Comparison of ENCODE assay signal across 19 cellular contexts in the genomic region with DNA sequence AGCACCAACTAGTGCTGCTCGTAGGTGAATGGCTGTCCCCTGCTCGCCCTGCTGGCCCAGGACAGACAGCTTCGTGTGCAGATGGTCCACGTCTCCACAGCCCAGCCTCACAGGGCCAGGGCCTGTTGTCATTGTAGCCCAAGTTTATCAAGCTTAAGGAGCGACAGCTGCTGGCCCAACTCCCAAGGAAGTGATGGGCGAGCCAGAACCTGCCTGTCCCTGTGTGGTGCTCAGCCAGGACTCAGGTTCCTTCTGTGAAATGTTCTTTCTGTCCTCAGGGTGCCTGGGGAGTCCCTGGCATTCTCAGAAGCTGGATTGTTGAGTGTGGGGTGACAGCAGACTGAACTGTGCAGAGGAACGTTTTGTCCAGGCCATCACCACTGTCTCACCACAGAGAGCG. TPM values are rescaled to one million over a fixed set of nuclear protein-coding genes. Genes with fewer than 3 reads are reported as not detected.
DNase-seq lines count a peak whose midpoint lies in the region; ATAC-seq and TF ChIP-seq lines count a peak whose summit lies in the region.
"Had no signal": no experiment of that assay in that cellular context is flagged by ENCODE, and none has a peak within 500 bp of the region (broad histone marks: within the 10 kb centered on the region; RNA-seq: fewer than 3 reads in every experiment).

No MANE protein-coding gene starts in this region.

- intact Hi-C loops in prostate gland (cut with DNase I): no loop called here

- H3K27me3 ChIP-seq in prostate gland (replicated peaks; ENCODE audit: insufficient read depth): no peaks in the 10 kb centered on the region
- H3K27me3 ChIP-seq: BLaER1 treated with 17β-estradiol and CSF1 and Interleukin-3, amounts not matched to agents 10 nM and 100 nM; MG63 had no signal

- in situ Hi-C loops in G401 (cut with HindIII; ENCODE audit: low sequenced_read_pairs): loop anchor here (25.0 kb wide), 1 partner anchor 247 kb away; no protein-coding TSS in a partner anchor

- peak; percentile 14 for DNase-seq in DMS79 treated with DMSO at 0.1 percent for 48 hours (lab: John Stamatoyannopoulos, UW)
- no peak for DNase-seq in RWPE1 (ENCODE audit: low spot score)
- DNase-seq in prostate gland (ENCODE audit: low spot score): peak; percentile 74
- DNase-seq in G401 (ENCODE audit: low spot score): no peak
- DNase-seq in activated naive CD4-positive, alpha-beta T cell treated with anti-CD3 and anti-CD28 coated beads, Interleukin-2, amount 50 U/mL, for 16 hours: no peak
- DNase-seq: CD8-positive, alpha-beta memory T cell; GDM1; GM23248; Karpas-422; MG63; NCI-H1092; NCI-H1436 treated with DMSO at 0.1 percent for 48 hours; NCI-H2029; NCI-H774; Right ventricle myocardium superior had no signal

- TF ChIP-seq POLR2A in prostate gland (IDR thresholded peaks at IDR 0.05): no peak

- no peaks in the 10 kb centered on the region for H3K9me3 ChIP-seq in prostate gland
- H3K9me3 ChIP-seq: BLaER1 treated with 17β-estradiol and CSF1 and Interleukin-3, amounts not matched to agents 10 nM and 100 nM; HAP-1; MG63 had no signal

- CTCF ChIA-PET in RWPE1 (lab: Yijun Ruan, JAX): interaction anchor here (1.0 kb wide), 1 partner anchor 239 kb away, joined by 3 read pairs; no protein-coding TSS in a partner anchor

- H3K27ac ChIP-seq in RWPE1: peak overlapping the region; percentile 92
- H3K27ac ChIP-seq in prostate gland: no peak overlapping the region
- H3K27ac ChIP-seq: BLaER1 treated with 17β-estradiol and CSF1 and Interleukin-3, amounts not matched to agents 10 nM and 100 nM; GM23248 had no signal

- no peaks in the 10 kb centered on the region for H3K36me3 ChIP-seq in prostate gland

- ATAC-seq in esophagus mucosa (peak; percentile 46), HG03520 (IDR thresholded peaks at IDR 0.05; ENCODE audit: unreplicated experiment) (no peak)

- 59% methylated on average over 8 of the region's 8 CpGs for WGBS in prostate gland

- no peak overlapping the region for H3K4me3 ChIP-seq in prostate gland
- H3K4me3 ChIP-seq: BLaER1 treated with 17β-estradiol and CSF1 and Interleukin-3, amounts not matched to agents 10 nM and 100 nM; GM23248; HAP-1; MG63 had no signal

- POLR2A ChIA-PET in RWPE1 (lab: Yijun Ruan, JAX; ENCODE audit: low non-redundant PET): no interaction called here

- H3K4me1 ChIP-seq in prostate gland (replicated peaks): no peaks in the 10 kb centered on the region
- H3K4me1 ChIP-seq: HAP-1 had no signal

- no peak for TF ChIP-seq CTCF in RWPE1 (conservative IDR thresholded peaks at IDR 0.05; ENCODE audit: low read depth)
- TF ChIP-seq CTCF in prostate gland (IDR thresholded peaks at IDR 0.05): no peak

RNA-seq across cellular contexts. Expression of a gene that starts 16.4 kb away (rescaled TPM):
- total RNA-seq in esophagus mucosa: 12.5 TPM
- total RNA-seq in prostate gland: 10 to 100 TPM in 1 of 2 donors, 1 to 10 TPM in 1; 1.8 to 11.9 TPM
- 61.0 and 67.2 TPM in 2 replicates for total RNA-seq in G401 (2014; rRNA removed; shearing (Covaris generic))

RNA-seq across cellular contexts. Expression of a gene that starts 16.5 kb away (rescaled TPM):
- total RNA-seq in esophagus mucosa (21.2 TPM), prostate gland (10 to 100 TPM; 17.9 to 46.2 TPM)
- 47.8 and 68.7 TPM in 2 replicates for total RNA-seq in G401 (2014; rRNA removed; shearing (Covaris generic))

RNA-seq across cellular contexts. Expression of a gene that starts 58.3 kb away (rescaled TPM):
- 11.2 TPM for total RNA-seq in esophagus mucosa
- 1 to 10 TPM; 1.2 to 9.8 TPM for total RNA-seq in prostate gland
- 5.4 and 6.0 TPM in 2 replicates for total RNA-seq in G401 (2014; rRNA removed; shearing (Covaris generic))

Comparison
In these comparisons a context has a peak if more than half of its experiments do, and no peak if none do; other contexts are left out.
1. DNase-seq: peak in DMS79 treated with DMSO at 0.1 percent for 48 hours (single experiment) and prostate gland (single experiment); none in RWPE1 (single experiment), G401 (single experiment) and activated naive CD4-positive, alpha-beta T cell treated with anti-CD3 and anti-CD28 coated beads, Interleukin-2, amount 50 U/mL, for 16 hours (single experiment).